Comparison of ENCODE assay signal across 8 cellular contexts in the genomic region with DNA sequence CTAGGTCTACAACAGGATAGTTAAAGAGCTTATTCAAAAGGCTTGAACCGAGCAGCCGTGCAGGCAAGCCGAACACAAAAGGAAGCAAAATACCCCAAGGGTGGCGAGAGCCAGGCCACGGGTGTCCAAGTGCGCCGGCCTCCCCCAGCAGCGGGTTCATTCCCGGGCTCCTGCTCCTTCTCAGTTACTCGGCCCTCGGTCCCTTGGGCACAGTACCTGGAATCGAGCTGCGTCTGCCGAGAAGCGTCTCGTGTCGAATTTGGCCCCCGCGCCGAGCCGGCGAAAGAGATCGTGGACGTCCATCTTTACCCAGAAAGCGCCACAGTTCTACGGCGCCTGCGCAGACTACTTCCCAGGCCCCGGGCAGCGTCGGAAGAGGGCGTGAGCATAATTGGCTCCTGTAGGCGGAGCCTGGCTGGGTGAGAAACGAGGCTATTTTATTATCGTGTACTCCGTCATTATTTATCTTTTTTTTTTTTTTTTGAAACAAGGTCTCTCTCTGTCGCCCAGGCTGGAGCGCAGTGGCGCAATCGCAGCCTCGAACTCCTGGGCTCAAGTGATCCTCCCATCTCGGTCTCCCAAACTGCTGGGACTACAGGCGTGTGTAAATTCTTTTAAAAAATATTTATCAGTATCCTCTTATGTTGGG. TPM values are rescaled to one million over a fixed set of nuclear protein-coding genes. Genes with fewer than 3 reads are reported as not detected.
DNase-seq lines count a peak whose midpoint lies in the region; ATAC-seq and TF ChIP-seq lines count a peak whose summit lies in the region.

A gene with protein sequence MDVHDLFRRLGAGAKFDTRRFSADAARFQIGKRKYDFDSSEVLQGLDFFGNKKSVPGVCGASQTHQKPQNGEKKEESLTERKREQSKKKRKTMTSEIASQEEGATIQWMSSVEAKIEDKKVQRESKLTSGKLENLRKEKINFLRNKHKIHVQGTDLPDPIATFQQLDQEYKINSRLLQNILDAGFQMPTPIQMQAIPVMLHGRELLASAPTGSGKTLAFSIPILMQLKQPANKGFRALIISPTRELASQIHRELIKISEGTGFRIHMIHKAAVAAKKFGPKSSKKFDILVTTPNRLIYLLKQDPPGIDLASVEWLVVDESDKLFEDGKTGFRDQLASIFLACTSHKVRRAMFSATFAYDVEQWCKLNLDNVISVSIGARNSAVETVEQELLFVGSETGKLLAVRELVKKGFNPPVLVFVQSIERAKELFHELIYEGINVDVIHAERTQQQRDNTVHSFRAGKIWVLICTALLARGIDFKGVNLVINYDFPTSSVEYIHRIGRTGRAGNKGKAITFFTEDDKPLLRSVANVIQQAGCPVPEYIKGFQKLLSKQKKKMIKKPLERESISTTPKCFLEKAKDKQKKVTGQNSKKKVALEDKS (minus strand): TSS at position 329 of the 649 bp plus-strand sequence. CDS start 26 bp downstream, at position 303.

- TF ChIP-seq POLR2A in GM18951 (IDR thresholded peaks at IDR 0.05; ENCODE audit: extremely low read depth, insufficient read depth, insufficient read length): peak; percentile 84

- ATAC-seq in HG03457 (IDR thresholded peaks at IDR 0.05; ENCODE audit: unreplicated experiment): peak; percentile 70

- H3K36me3 ChIP-seq in colonic mucosa: no peaks in the 10 kb centered on the region

- H3K27me3 ChIP-seq in AG04450 (ENCODE audit: control insufficient read depth, insufficient read depth, low read length) (no peaks in the 10 kb centered on the region), colonic mucosa (no peaks in the 10 kb centered on the region), layer of hippocampus (ENCODE audit: control insufficient read depth, insufficient read depth, low read length) (no peaks in the 10 kb centered on the region)

- H3K4me3 ChIP-seq in AG04450 (ENCODE audit: low read depth, low read length) (peak within 1 kb of the TSS; percentile 94), colonic mucosa (peak within 1 kb of the TSS; percentile 59)

- POLR2A ChIA-PET in AG04450 (lab: Yijun Ruan, JAX): no interaction called here

- peaks cover 9% of the 10 kb centered on the region for H3K4me1 ChIP-seq in colonic mucosa

- intact Hi-C loops in colonic mucosa (cut with DNase I): no loop called here

- H3K9me3 ChIP-seq in AG04450 (ENCODE audit: control insufficient read depth, insufficient read depth, low read length) (no peaks in the 10 kb centered on the region), colonic mucosa (no peaks in the 10 kb centered on the region)

- H3K9ac ChIP-seq in colonic mucosa (ENCODE audit: low read depth in 2 of 2, low read length in 2 of 2): peak within 1 kb of the TSS; percentile 81 to 83

- CTCF ChIA-PET in AG04450 (lab: Charles Lee): interaction anchor here (0.7 to 1.7 kb wide), 2 partner anchors 127 to 173 kb away, joined by 3 to 14 read pairs; no protein-coding TSS in a partner anchor

- DNase-seq in AG04450 (ENCODE audit: low read depth, low spot score) (peak; percentile 63), NCI-H526 treated with DMSO at 0.1 percent for 48 hours (lab: John Stamatoyannopoulos, UW) (peak; percentile 74), colonic mucosa (peak; percentile 95)
- peak; percentile 91 for DNase-seq in activated CD4-positive, alpha-beta T cell treated with anti-CD3 and anti-CD28 coated beads for 48 hours
- DNase-seq in stimulated activated CD4-positive, alpha-beta T cell treated with anti-CD3 and anti-CD28 coated beads, Interleukin-1b, Interleukin-23, amount 100 ng/mL, for 1 hour (ENCODE audit: low read depth in 2 of 2): peak; percentile 70 to 75

- in situ Hi-C loops in GM18951 (cut with MboI; ENCODE audit: low sequenced_read_pairs, unreplicated experiment): no loop called here

- H3K27ac ChIP-seq in AG04450 (ENCODE audit: low read depth, low read length) (peak within 1 kb of the TSS; percentile 58), colonic mucosa (peak within 1 kb of the TSS; percentile 47), layer of hippocampus (ENCODE audit: low read depth, low read length) (peak within 1 kb of the TSS; percentile 65)

- TF ChIP-seq CTCF in AG04450 (IDR thresholded peaks at IDR 0.05; ENCODE audit: low read depth, low read length) (no peak), colonic mucosa (IDR thresholded peaks at IDR 0.05) (no peak)

RNA-seq across cellular contexts. Expression of the gene that starts here (rescaled TPM):
- polyA plus RNA-seq in AG04450 (2011; rRNA removed): 24.2 and 31.8 TPM in 2 replicates
- 16.0 and 27.8 TPM in 2 replicates for polyA minus RNA-seq in AG04450 (2011; rRNA and poly(A)+ RNA removed)
- 10 to 100 TPM; 26.3 to 26.4 TPM for total RNA-seq in colonic mucosa

Comparison
In these comparisons a context has a peak if more than half of its experiments do, and no peak if none do; other contexts are left out.
1. Peak in every context shown above with its lines: DNase-seq, ATAC-seq, H3K4me3 ChIP-seq and H3K27ac ChIP-seq.